Comparison of ENCODE assay signal across 1 cellular context in the genomic region with DNA sequence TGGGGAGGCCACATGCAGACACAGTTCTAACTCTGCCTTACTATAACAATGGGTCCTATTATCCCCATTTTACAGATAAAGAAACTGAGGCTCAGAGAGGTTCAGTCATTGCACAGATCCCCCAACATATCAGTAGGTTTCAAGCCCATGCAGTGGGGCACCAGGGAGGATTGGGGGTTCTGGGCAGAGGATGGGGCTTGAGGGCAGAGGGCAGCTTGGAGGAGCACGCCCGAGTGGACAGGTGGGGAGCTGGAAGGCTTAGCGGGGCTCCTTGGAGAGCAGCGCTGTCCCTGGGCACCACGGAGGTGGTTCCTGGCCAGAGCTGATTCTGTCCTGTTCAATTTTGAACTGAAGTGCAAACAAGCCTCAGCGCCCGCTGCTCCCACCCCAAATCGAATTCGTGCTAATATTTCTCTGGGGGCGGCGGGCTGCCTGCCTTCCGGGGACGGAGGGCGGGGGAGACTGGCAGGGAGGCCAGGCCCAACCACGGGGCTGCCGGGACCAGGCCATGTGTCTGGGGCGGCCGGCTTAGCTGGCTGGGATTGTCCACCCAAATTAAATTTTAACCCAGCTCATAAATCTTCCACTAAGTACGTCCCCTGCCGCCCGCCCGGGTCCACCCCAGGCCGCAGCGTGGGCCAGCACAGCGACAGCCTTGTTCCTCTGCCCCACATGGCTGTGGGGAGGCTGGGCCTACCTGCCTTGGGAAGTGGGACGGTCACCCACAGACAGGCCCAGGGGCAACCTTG.
TF ChIP-seq lines count a peak whose summit lies in the region.

No MANE protein-coding gene starts in this region.

TF ChIP-seq in HepG2, 621 proteins besides CTCF, POLR2A, EP300 and RAD21 (continued from another document and continues in another):
- TF ChIP-seq ZNF629 (CRISPR knock-in tag; conservative IDR thresholded peaks at IDR 0.05) (peak; percentile 96), ZNF660 (CRISPR knock-in tag; IDR thresholded peaks at IDR 0.05; ENCODE audit: borderline replicate concordance, low read depth) (no peak), ZNF83 (CRISPR knock-in tag; IDR thresholded peaks at IDR 0.05; ENCODE audit: borderline replicate concordance) (no peak), PCBP1 (IDR thresholded peaks at IDR 0.05; ENCODE audit: borderline replicate concordance, low read depth, low read length) (no peak), DPF2 (CRISPR knock-in tag; IDR thresholded peaks at IDR 0.05; ENCODE audit: borderline replicate concordance, low read depth) (0 out of 2 replicates have a peak, but pooled peaks have one; percentile 23), TBP (CRISPR knock-in tag; IDR thresholded peaks at IDR 0.05) (no peak), RNF2 (conservative IDR thresholded peaks at IDR 0.05; ENCODE audit: low read depth) (no peak), ATAD3A (CRISPR knock-in tag; IDR thresholded peaks at IDR 0.05) (no peak), FOXK2 (IDR thresholded peaks at IDR 0.05) (no peak), SCMH1 (CRISPR knock-in tag; IDR thresholded peaks at IDR 0.05; ENCODE audit: borderline replicate concordance) (no peak), MYC (CRISPR knock-in tag; IDR thresholded peaks at IDR 0.05; ENCODE audit: borderline replicate concordance) (peak; percentile 72; the same call in 1 of the 2 replicates), GABPB1 (CRISPR knock-in tag; IDR thresholded peaks at IDR 0.05) (peak; percentile 47; the same call in 1 of the 2 replicates), PHF8 (CRISPR knock-in tag; IDR thresholded peaks at IDR 0.05) (peak; percentile 31; the same call in 1 of the 2 replicates), BCL6 (CRISPR knock-in tag; IDR thresholded peaks at IDR 0.05) (0 out of 2 replicates have a peak, but pooled peaks have one; percentile 23), ADNP (CRISPR knock-in tag; IDR thresholded peaks at IDR 0.05) (0 out of 2 replicates have a peak, but pooled peaks have one; percentile 73), ZFY (CRISPR knock-in tag; IDR thresholded peaks at IDR 0.05) (peak; percentile 75; the same call in 1 of the 2 replicates), ZNF772 (CRISPR knock-in tag; IDR thresholded peaks at IDR 0.05) (0 out of 2 replicates have a peak, but pooled peaks have one; percentile 30), JUND (CRISPR knock-in tag; IDR thresholded peaks at IDR 0.05) (no peak), DNMT1 (CRISPR knock-in tag; IDR thresholded peaks at IDR 0.05) (peak; percentile 24; the same call in 1 of the 2 replicates), ZNF546 (CRISPR knock-in tag; conservative IDR thresholded peaks at IDR 0.05) (no peak), ZNF12 (CRISPR knock-in tag; IDR thresholded peaks at IDR 0.05) (0 out of 2 replicates have a peak, but pooled peaks have one; percentile 25), ZNF747 (CRISPR knock-in tag; IDR thresholded peaks at IDR 0.05; ENCODE audit: borderline replicate concordance) (0 out of 2 replicates have a peak, but pooled peaks have one; percentile 37), ZNF225 (CRISPR knock-in tag; IDR thresholded peaks at IDR 0.05) (no peak), SAP130 (CRISPR knock-in tag; IDR thresholded peaks at IDR 0.05; ENCODE audit: low read depth) (peak; percentile 66), HOXA9 (CRISPR knock-in tag; IDR thresholded peaks at IDR 0.05; ENCODE audit: borderline replicate concordance) (peak; percentile 93; the same call in 1 of the 2 replicates), MEIS2 (CRISPR knock-in tag; IDR thresholded peaks at IDR 0.05) (peak; percentile 81; the same call in 1 of the 2 replicates), SPEN (CRISPR knock-in tag; IDR thresholded peaks at IDR 0.05; ENCODE audit: low read depth) (peak; percentile 34; the same call in 1 of the 2 replicates), SMAD3 (CRISPR knock-in tag; IDR thresholded peaks at IDR 0.05) (peak; percentile 20; the same call in 1 of the 2 replicates), ZNF10 (CRISPR knock-in tag; IDR thresholded peaks at IDR 0.05; ENCODE audit: borderline replicate concordance, low read depth) (no peak), MIER2 (CRISPR knock-in tag; IDR thresholded peaks at IDR 0.05) (no peak)
- TF ChIP-seq, protein P1, sequence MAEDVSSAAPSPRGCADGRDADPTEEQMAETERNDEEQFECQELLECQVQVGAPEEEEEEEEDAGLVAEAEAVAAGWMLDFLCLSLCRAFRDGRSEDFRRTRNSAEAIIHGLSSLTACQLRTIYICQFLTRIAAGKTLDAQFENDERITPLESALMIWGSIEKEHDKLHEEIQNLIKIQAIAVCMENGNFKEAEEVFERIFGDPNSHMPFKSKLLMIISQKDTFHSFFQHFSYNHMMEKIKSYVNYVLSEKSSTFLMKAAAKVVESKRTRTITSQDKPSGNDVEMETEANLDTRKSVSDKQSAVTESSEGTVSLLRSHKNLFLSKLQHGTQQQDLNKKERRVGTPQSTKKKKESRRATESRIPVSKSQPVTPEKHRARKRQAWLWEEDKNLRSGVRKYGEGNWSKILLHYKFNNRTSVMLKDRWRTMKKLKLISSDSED (CRISPR knock-in tag; IDR thresholded peaks at IDR 0.05) = no peak
- TF ChIP-seq, protein P2, sequence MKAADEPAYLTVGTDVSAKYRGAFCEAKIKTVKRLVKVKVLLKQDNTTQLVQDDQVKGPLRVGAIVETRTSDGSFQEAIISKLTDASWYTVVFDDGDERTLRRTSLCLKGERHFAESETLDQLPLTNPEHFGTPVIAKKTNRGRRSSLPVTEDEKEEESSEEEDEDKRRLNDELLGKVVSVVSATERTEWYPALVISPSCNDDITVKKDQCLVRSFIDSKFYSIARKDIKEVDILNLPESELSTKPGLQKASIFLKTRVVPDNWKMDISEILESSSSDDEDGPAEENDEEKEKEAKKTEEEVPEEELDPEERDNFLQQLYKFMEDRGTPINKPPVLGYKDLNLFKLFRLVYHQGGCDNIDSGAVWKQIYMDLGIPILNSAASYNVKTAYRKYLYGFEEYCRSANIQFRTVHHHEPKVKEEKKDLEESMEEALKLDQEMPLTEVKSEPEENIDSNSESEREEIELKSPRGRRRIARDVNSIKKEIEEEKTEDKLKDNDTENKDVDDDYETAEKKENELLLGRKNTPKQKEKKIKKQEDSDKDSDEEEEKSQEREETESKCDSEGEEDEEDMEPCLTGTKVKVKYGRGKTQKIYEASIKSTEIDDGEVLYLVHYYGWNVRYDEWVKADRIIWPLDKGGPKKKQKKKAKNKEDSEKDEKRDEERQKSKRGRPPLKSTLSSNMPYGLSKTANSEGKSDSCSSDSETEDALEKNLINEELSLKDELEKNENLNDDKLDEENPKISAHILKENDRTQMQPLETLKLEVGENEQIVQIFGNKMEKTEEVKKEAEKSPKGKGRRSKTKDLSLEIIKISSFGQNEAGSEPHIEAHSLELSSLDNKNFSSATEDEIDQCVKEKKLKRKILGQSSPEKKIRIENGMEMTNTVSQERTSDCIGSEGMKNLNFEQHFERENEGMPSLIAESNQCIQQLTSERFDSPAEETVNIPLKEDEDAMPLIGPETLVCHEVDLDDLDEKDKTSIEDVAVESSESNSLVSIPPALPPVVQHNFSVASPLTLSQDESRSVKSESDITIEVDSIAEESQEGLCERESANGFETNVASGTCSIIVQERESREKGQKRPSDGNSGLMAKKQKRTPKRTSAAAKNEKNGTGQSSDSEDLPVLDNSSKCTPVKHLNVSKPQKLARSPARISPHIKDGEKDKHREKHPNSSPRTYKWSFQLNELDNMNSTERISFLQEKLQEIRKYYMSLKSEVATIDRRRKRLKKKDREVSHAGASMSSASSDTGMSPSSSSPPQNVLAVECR (CRISPR knock-in tag; IDR thresholded peaks at IDR 0.05; ENCODE audit: borderline replicate concordance) = peak; percentile 40; the same call in 1 of the 2 replicates
- TF ChIP-seq, protein P3, sequence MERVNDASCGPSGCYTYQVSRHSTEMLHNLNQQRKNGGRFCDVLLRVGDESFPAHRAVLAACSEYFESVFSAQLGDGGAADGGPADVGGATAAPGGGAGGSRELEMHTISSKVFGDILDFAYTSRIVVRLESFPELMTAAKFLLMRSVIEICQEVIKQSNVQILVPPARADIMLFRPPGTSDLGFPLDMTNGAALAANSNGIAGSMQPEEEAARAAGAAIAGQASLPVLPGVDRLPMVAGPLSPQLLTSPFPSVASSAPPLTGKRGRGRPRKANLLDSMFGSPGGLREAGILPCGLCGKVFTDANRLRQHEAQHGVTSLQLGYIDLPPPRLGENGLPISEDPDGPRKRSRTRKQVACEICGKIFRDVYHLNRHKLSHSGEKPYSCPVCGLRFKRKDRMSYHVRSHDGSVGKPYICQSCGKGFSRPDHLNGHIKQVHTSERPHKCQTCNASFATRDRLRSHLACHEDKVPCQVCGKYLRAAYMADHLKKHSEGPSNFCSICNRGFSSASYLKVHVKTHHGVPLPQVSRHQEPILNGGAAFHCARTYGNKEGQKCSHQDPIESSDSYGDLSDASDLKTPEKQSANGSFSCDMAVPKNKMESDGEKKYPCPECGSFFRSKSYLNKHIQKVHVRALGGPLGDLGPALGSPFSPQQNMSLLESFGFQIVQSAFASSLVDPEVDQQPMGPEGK (CRISPR knock-in tag; IDR thresholded peaks at IDR 0.05) = peak; percentile 91
- TF ChIP-seq, protein P4, sequence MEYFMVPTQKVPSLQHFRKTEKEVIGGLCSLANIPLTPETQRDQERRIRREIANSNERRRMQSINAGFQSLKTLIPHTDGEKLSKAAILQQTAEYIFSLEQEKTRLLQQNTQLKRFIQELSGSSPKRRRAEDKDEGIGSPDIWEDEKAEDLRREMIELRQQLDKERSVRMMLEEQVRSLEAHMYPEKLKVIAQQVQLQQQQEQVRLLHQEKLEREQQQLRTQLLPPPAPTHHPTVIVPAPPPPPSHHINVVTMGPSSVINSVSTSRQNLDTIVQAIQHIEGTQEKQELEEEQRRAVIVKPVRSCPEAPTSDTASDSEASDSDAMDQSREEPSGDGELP (IDR thresholded peaks at IDR 0.05; ENCODE audit: borderline replicate concordance, low read depth) = peak; percentile 27; the same call in 1 of the 2 replicates
- TF ChIP-seq, protein P5, sequence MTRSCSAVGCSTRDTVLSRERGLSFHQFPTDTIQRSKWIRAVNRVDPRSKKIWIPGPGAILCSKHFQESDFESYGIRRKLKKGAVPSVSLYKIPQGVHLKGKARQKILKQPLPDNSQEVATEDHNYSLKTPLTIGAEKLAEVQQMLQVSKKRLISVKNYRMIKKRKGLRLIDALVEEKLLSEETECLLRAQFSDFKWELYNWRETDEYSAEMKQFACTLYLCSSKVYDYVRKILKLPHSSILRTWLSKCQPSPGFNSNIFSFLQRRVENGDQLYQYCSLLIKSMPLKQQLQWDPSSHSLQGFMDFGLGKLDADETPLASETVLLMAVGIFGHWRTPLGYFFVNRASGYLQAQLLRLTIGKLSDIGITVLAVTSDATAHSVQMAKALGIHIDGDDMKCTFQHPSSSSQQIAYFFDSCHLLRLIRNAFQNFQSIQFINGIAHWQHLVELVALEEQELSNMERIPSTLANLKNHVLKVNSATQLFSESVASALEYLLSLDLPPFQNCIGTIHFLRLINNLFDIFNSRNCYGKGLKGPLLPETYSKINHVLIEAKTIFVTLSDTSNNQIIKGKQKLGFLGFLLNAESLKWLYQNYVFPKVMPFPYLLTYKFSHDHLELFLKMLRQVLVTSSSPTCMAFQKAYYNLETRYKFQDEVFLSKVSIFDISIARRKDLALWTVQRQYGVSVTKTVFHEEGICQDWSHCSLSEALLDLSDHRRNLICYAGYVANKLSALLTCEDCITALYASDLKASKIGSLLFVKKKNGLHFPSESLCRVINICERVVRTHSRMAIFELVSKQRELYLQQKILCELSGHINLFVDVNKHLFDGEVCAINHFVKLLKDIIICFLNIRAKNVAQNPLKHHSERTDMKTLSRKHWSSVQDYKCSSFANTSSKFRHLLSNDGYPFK (CRISPR knock-in tag; IDR thresholded peaks at IDR 0.05; ENCODE audit: borderline replicate concordance) = 0 out of 2 replicates have a peak, but pooled peaks have one; percentile 35
- TF ChIP-seq, protein P6, sequence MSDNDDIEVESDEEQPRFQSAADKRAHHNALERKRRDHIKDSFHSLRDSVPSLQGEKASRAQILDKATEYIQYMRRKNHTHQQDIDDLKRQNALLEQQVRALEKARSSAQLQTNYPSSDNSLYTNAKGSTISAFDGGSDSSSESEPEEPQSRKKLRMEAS (IDR thresholded peaks at IDR 0.05) = peak; percentile 71
- TF ChIP-seq, protein P7, sequence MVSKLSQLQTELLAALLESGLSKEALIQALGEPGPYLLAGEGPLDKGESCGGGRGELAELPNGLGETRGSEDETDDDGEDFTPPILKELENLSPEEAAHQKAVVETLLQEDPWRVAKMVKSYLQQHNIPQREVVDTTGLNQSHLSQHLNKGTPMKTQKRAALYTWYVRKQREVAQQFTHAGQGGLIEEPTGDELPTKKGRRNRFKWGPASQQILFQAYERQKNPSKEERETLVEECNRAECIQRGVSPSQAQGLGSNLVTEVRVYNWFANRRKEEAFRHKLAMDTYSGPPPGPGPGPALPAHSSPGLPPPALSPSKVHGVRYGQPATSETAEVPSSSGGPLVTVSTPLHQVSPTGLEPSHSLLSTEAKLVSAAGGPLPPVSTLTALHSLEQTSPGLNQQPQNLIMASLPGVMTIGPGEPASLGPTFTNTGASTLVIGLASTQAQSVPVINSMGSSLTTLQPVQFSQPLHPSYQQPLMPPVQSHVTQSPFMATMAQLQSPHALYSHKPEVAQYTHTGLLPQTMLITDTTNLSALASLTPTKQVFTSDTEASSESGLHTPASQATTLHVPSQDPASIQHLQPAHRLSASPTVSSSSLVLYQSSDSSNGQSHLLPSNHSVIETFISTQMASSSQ (IDR thresholded peaks at IDR 0.05; ENCODE audit: low read depth) = peak; percentile 70
- TF ChIP-seq, protein P7 (CRISPR knock-in tag; IDR thresholded peaks at IDR 0.05; ENCODE audit: borderline replicate concordance) = peak; percentile 92
- TF ChIP-seq, protein P8, sequence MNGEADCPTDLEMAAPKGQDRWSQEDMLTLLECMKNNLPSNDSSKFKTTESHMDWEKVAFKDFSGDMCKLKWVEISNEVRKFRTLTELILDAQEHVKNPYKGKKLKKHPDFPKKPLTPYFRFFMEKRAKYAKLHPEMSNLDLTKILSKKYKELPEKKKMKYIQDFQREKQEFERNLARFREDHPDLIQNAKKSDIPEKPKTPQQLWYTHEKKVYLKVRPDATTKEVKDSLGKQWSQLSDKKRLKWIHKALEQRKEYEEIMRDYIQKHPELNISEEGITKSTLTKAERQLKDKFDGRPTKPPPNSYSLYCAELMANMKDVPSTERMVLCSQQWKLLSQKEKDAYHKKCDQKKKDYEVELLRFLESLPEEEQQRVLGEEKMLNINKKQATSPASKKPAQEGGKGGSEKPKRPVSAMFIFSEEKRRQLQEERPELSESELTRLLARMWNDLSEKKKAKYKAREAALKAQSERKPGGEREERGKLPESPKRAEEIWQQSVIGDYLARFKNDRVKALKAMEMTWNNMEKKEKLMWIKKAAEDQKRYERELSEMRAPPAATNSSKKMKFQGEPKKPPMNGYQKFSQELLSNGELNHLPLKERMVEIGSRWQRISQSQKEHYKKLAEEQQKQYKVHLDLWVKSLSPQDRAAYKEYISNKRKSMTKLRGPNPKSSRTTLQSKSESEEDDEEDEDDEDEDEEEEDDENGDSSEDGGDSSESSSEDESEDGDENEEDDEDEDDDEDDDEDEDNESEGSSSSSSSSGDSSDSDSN (CRISPR knock-in tag; IDR thresholded peaks at IDR 0.05) = peak; percentile 36
